ENCODE assay signal across 8 cellular contexts in genomic region chr10:5889624-5890518, GRCh38. TPM values are rescaled to one million over a fixed set of nuclear protein-coding genes. Genes with fewer than 3 reads are reported as not detected.
A peak's percentile ranks its signal among the peaks of the same experiment; 100 is the strongest.
DNase-seq lines count a peak whose midpoint lies in the region; ATAC-seq and TF ChIP-seq lines count a peak whose summit lies in the region.

TSS of gene ANKRD16 (minus strand) at chr10:5889893. CDS start at chr10:5889354, 539 bp downstream.
TSS of gene FBH1 (plus strand) at chr10:5890243. CDS start at chr10:5890346, 103 bp downstream.

- peak; percentile 86 for ATAC-seq in HG03432 (IDR thresholded peaks at IDR 0.05; ENCODE audit: unreplicated experiment)

- H3K4me1 Mint-ChIP-seq in chondrocyte (ENCODE audit: low read depth), result peaks cover 46% of the 10 kb centered on the region

- peak within 1 kb of the TSS; percentile 93 for H3K27ac Mint-ChIP-seq in chondrocyte (ENCODE audit: unreplicated experiment)

- DNase-seq in Ammon's horn (ENCODE audit: low spot score) (peak; percentile 98), NCI-H460 (ENCODE audit: extremely low read depth, low read depth) (peak; percentile 94), chondrocyte (ENCODE audit: low spot score) (peak; percentile 99), kidney glomerular epithelial cell (lab: John Stamatoyannopoulos, UW) (peak; percentile 90)
- DNase-seq in activated CD4-positive, alpha-beta T cell treated with anti-CD3 and anti-CD28 coated beads for 24 hours (ENCODE audit: low read depth in 2 of 2), result peak; percentile 98
- DNase-seq in stimulated activated CD4-positive, alpha-beta T cell treated with anti-CD3 and anti-CD28 coated beads, Interleukin-15, amount 100 ng/mL, for 48 hours (ENCODE audit: low read depth in 2 of 2), result peak; percentile 95 to 97

- H3K4me3 Mint-ChIP-seq in chondrocyte (ENCODE audit: unreplicated experiment), result peak within 1 kb of the TSS; percentile 87

- TF ChIP-seq CTCF in chondrocyte (IDR thresholded peaks at IDR 0.05), result no peak

- H3K9me3 Mint-ChIP-seq in chondrocyte (ENCODE audit: low read depth), result no peaks in the 10 kb centered on the region

- TF ChIP-seq POLR2A in GM19193 (IDR thresholded peaks at IDR 0.05; ENCODE audit: extremely low read depth, insufficient read depth, insufficient read length), result peak; percentile 83

- H3K36me3 Mint-ChIP-seq in chondrocyte (ENCODE audit: low read depth), result peaks cover 5% of the 10 kb centered on the region

- no peaks in the 10 kb centered on the region for H3K27me3 Mint-ChIP-seq in chondrocyte (ENCODE audit: low read depth)

RNA-seq across cellular contexts. Expression of gene ANKRD16, which starts in this region (rescaled TPM):
- 5.5 and 5.8 TPM in 2 replicates for total RNA-seq in NCI-H460 (2014; rRNA removed; shearing (Covaris generic))
- 18.5 and 22.2 TPM in 2 replicates for polyA plus RNA-seq in NCI-H460 (2014; cell fraction: nucleus; rRNA removed)
- 5.8 to 6.5 TPM (median 6.4 TPM) in 3 replicates for total RNA-seq in chondrocyte

RNA-seq across cellular contexts. Expression of gene FBH1, which starts in this region (rescaled TPM):
- 30.8 and 37.9 TPM in 2 replicates for total RNA-seq in NCI-H460 (2014; rRNA removed; shearing (Covaris generic))
- polyA plus RNA-seq in NCI-H460 (2014; cell fraction: nucleus; rRNA removed), result 51.0 and 58.8 TPM in 2 replicates
- total RNA-seq in chondrocyte, result 62.2 to 96.6 TPM (median 66.5 TPM) in 3 replicates

Comparison
In these comparisons a context has a peak if more than half of its experiments do, and no peak if none do; other contexts are left out.
1. Peak in every context shown above with its lines: DNase-seq and ATAC-seq.